In genomic region chr6:139135578-139136545, GRCh38 we compare ENCODE assay signal across 8 cellular contexts. TPM values are rescaled to one million over a fixed set of nuclear protein-coding genes. Genes with fewer than 3 reads are reported as not detected.
DNase-seq lines count a peak whose midpoint lies in the region; ATAC-seq, FAIRE-seq and TF ChIP-seq lines count a peak whose summit lies in the region.

No MANE protein-coding gene starts in this region.

- peak overlapping the region; percentile 74 for H3K4me3 ChIP-seq in GM12864 (ENCODE audit: low read depth, low read length)
- H3K4me3 ChIP-seq in HEK293 (ENCODE audit: low read depth, low read length) = peak overlapping the region; percentile 92
- H3K4me3 ChIP-seq in endothelial cell of umbilical vein (replicated peaks in 1 of 3; ENCODE audit: insufficient read depth in 1 of 3, low read depth in 1 of 3, low read length in 3 of 3) = peak overlapping the region; percentile 53 to 95 (median 86)
- H3K4me3 ChIP-seq in stomach = peak overlapping the region; percentile 64 to 91 (median 80)

- TSS peak; percentile 20 for BruUV-seq in endothelial cell of umbilical vein (replicated peaks; lab: Mats Ljungman, UMichigan)

- no peaks in the 10 kb centered on the region for H3K9me3 ChIP-seq in HEK293 (ENCODE audit: control insufficient read depth, insufficient read depth, low read depth, low read length)
- no peaks in the 10 kb centered on the region for H3K9me3 ChIP-seq in endothelial cell of umbilical vein (replicated peaks; ENCODE audit: control insufficient read depth, insufficient read depth, low read length)
- H3K9me3 ChIP-seq in stomach = no peaks in the 10 kb centered on the region

- peaks cover 36% of the 10 kb centered on the region for H3K36me3 Mint-ChIP-seq in activated CD8-positive, alpha-beta T cell treated with anti-CD3 and anti-CD28 coated beads, Interleukin-2, amount 10 ng/mL, durations not matched to agents 7 days and 5 days (ENCODE audit: low read depth)
- no peaks in the 10 kb centered on the region for H3K36me3 Mint-ChIP-seq in mesothelial cell of epicardium

- peak; percentile 76 for FAIRE-seq in endothelial cell of umbilical vein (lab: Jason Lieb, UNC)

- TF ChIP-seq CTCF in GM12864 (IDR thresholded peaks at IDR 0.05; ENCODE audit: low read depth, low read length, missing control alignments) (no peak), HEK293 (tag by site-specific recombination; IDR thresholded peaks at IDR 0.05) (no peak), endothelial cell of umbilical vein (IDR thresholded peaks at IDR 0.05; ENCODE audit: extremely low read depth in 1 of 2, insufficient read depth in 1 of 2, low read depth in 1 of 2, low read length in 2 of 2) (no peak), mesothelial cell of epicardium (IDR thresholded peaks at IDR 0.05; ENCODE audit: unreplicated experiment) (no peak), stomach (IDR thresholded peaks at IDR 0.05) (no peak)

- peak overlapping the region; percentile 93 for H3K27ac Mint-ChIP-seq in activated CD8-positive, alpha-beta T cell treated with anti-CD3 and anti-CD28 coated beads, Interleukin-2, amount 10 ng/mL, durations not matched to agents 7 days and 5 days
- peak overlapping the region; percentile 80 for H3K27ac Mint-ChIP-seq in mesothelial cell of epicardium

- H3K27me3 ChIP-seq in endothelial cell of umbilical vein (ENCODE audit: control insufficient read depth in 2 of 2, insufficient read depth in 2 of 2, low read length in 2 of 2) (peaks cover 2% of the 10 kb centered on the region in 2 experiments), stomach (no peaks in the 10 kb centered on the region)

- peaks cover 0 to 8% of the 10 kb centered on the region in 2 experiments; a peak in 1 of 3 replicates for H3K36me3 ChIP-seq in HEK293 (ENCODE audit: control insufficient read depth in 2 of 2, insufficient read depth in 1 of 2, low read length in 2 of 2)
- no peaks in the 10 kb centered on the region for H3K36me3 ChIP-seq in endothelial cell of umbilical vein (ENCODE audit: control insufficient read depth in 2 of 2, extremely low read depth in 1 of 2, insufficient read depth in 2 of 2, low read length in 2 of 2)
- no peaks in the 10 kb centered on the region for H3K36me3 ChIP-seq in stomach

- dilution Hi-C loops in endothelial cell of umbilical vein (cut with MboI; ENCODE audit: extremely low pct_ligation_motif_present, low sequenced_read_pairs) = no loop called here

- no peaks in the 10 kb centered on the region for H3K9me3 Mint-ChIP-seq in activated CD8-positive, alpha-beta T cell treated with anti-CD3 and anti-CD28 coated beads, Interleukin-2, amount 10 ng/mL, durations not matched to agents 7 days and 5 days (ENCODE audit: insufficient read depth)
- H3K9me3 Mint-ChIP-seq in mesothelial cell of epicardium = no peaks in the 10 kb centered on the region

- no peaks in the 10 kb centered on the region for H3K27me3 Mint-ChIP-seq in activated CD8-positive, alpha-beta T cell treated with anti-CD3 and anti-CD28 coated beads, Interleukin-2, amount 10 ng/mL, durations not matched to agents 7 days and 5 days (ENCODE audit: low read depth)
- H3K27me3 Mint-ChIP-seq in mesothelial cell of epicardium (ENCODE audit: low read depth) = no peaks in the 10 kb centered on the region

- peaks cover 10% of the 10 kb centered on the region; the same call in 1 of the 2 replicates for H3K4me1 ChIP-seq in HEK293 (ENCODE audit: control insufficient read depth, insufficient read depth, low read length)
- peaks cover 4% of the 10 kb centered on the region for H3K4me1 ChIP-seq in endothelial cell of umbilical vein (ENCODE audit: control insufficient read depth, extremely low read depth, insufficient read depth, low read length)
- peaks cover 0 to 66% (median 41%) of the 10 kb centered on the region in 4 donors for H3K4me1 ChIP-seq in stomach

- no peak for TF ChIP-seq EP300 in stomach (IDR thresholded peaks at IDR 0.05)

- H2AFZ ChIP-seq in endothelial cell of umbilical vein (ENCODE audit: low read depth, low read length) = peak overlapping the region; percentile 92

- H3K27ac ChIP-seq in HEK293 (ENCODE audit: extremely low read depth, low read depth, low read length) (peak overlapping the region; percentile 86; the same call in 1 of the 2 replicates), endothelial cell of umbilical vein (ENCODE audit: insufficient read depth, low read depth, low read length) (peak overlapping the region; percentile 73), stomach (peak overlapping the region; percentile 89 to 99 (median 94))

- peak overlapping the region; percentile 89 for H3K9ac ChIP-seq in endothelial cell of umbilical vein (replicated peaks; ENCODE audit: extremely low read depth, insufficient read depth, low read length)

- POLR2A ChIA-PET in HEK293 (lab: Yijun Ruan, JAX) = no interaction called here
- POLR2A ChIA-PET in activated CD8-positive, alpha-beta T cell treated with anti-CD3 and anti-CD28 coated beads, Interleukin-2, amount 10 ng/mL, durations not matched to agents 7 days and 5 days (lab: Charles Lee) = interaction anchor here (1.9 to 2.7 kb wide), 3 partner anchors 10 to 26 kb away, joined by 11 to 18 read pairs (median 14); no protein-coding TSS in a partner anchor
- POLR2A ChIA-PET in endothelial cell of umbilical vein (lab: Charles Lee) = no interaction called here

- peak overlapping the region; percentile 90 for H3K4me3 Mint-ChIP-seq in activated CD8-positive, alpha-beta T cell treated with anti-CD3 and anti-CD28 coated beads, Interleukin-2, amount 10 ng/mL, durations not matched to agents 7 days and 5 days
- peak overlapping the region; percentile 87 for H3K4me3 Mint-ChIP-seq in mesothelial cell of epicardium

- peak; percentile 42 for ATAC-seq in activated CD8-positive, alpha-beta T cell treated with anti-CD3 and anti-CD28 coated beads, Interleukin-2, amount 10 ng/mL, durations not matched to agents 7 days and 5 days

- TF ChIP-seq POLR2A in endothelial cell of umbilical vein (IDR thresholded peaks at IDR 0.05; ENCODE audit: low read depth, low read length) = no peak
- TF ChIP-seq POLR2A in stomach (IDR thresholded peaks at IDR 0.05) = no peak

- intact Hi-C loops in endothelial cell of umbilical vein (cut with micrococcal nuclease) (loop anchor here (1.0 to 2.0 kb wide), 2 partner anchors 107 to 320 kb away; partner anchors contain the start of gene ABRACL), stomach (cut with DNase I; ENCODE audit: low total_unique reads) (no loop called here)

- H3K79me2 ChIP-seq in endothelial cell of umbilical vein (ENCODE audit: control insufficient read depth, insufficient read depth, low read length) = peaks cover 22% of the 10 kb centered on the region

- CTCF ChIA-PET in HEK293 (lab: Yijun Ruan, JAX) (no interaction called here), endothelial cell of umbilical vein (lab: Charles Lee) (no interaction called here)
- CTCF ChIA-PET in activated CD8-positive, alpha-beta T cell treated with anti-CD3 and anti-CD28 coated beads, Interleukin-2, amount 10 ng/mL, durations not matched to agents 7 days and 5 days (lab: Charles Lee) = interaction anchor here (0.8 to 5.3 kb wide), 4 partner anchors 11 to 234 kb away, joined by 4 to 43 read pairs (median 20); no protein-coding TSS in a partner anchor

- peak overlapping the region; percentile 98 for H3K4me2 ChIP-seq in endothelial cell of umbilical vein (ENCODE audit: insufficient read depth, low read length)

- no peaks in the 10 kb centered on the region for H3K9me1 ChIP-seq in endothelial cell of umbilical vein (replicated peaks; ENCODE audit: control insufficient read depth, extremely low read depth, insufficient read depth, low read length)

- DNase-seq in GM12864 (ENCODE audit: low read depth) (no peak), NAMALWA (ENCODE audit: low spot score) (peak; percentile 69), endothelial cell of umbilical vein (ENCODE audit: low read depth, low spot score) (peak; percentile 55), mesothelial cell of epicardium (ENCODE audit: low spot score in 2 of 2, unreplicated experiment in 2 of 2) (peak; percentile 24 to 61), stomach (peak; percentile 72), NCI-H1436 (lab: John Stamatoyannopoulos, UW) (no peak)
- DNase-seq in activated CD8-positive, alpha-beta T cell treated with anti-CD3 and anti-CD28 coated beads, Interleukin-2, amount 10 ng/mL, durations not matched to agents 7 days and 5 days = peak; percentile 71

- no peaks in the 10 kb centered on the region for H4K20me1 ChIP-seq in endothelial cell of umbilical vein (replicated peaks; ENCODE audit: control insufficient read depth, extremely low read depth, insufficient read depth, low read length)

- WGBS in stomach, 5 donors = 0 to 1% (median 0%) methylated on average over 42 to 76 of the region's 76 CpGs

- H3K4me1 Mint-ChIP-seq in activated CD8-positive, alpha-beta T cell treated with anti-CD3 and anti-CD28 coated beads, Interleukin-2, amount 10 ng/mL, durations not matched to agents 7 days and 5 days (ENCODE audit: low read depth) = peaks cover 75% of the 10 kb centered on the region
- peaks cover 25% of the 10 kb centered on the region for H3K4me1 Mint-ChIP-seq in mesothelial cell of epicardium

TF ChIP-seq in endothelial cell of umbilical vein, 7 proteins besides CTCF, POLR2A, EP300 and RAD21:
- TF ChIP-seq GATA2 (IDR thresholded peaks at IDR 0.05; ENCODE audit: insufficient read depth, insufficient read length, low read depth, low read length) (no peak), MYC (IDR thresholded peaks at IDR 0.05; ENCODE audit: low read depth, low read length) (no peak), POLR2AphosphoS5 (IDR thresholded peaks at IDR 0.05; ENCODE audit: insufficient read depth, low read depth, low read length) (peak; percentile 27)

RNA-seq across cellular contexts. Expression of gene HECA, which starts 1.0 kb away (rescaled TPM):
- 10 to 100 TPM; 33.9 to 34.4 TPM for total RNA-seq in activated CD8-positive, alpha-beta T cell treated with anti-CD3 and anti-CD28 coated beads, Interleukin-2, amount 10 ng/mL, durations not matched to agents 7 days and 5 days
- total RNA-seq in endothelial cell of umbilical vein (16.7 and 18.2 TPM in 2 replicates), mesothelial cell of epicardium (25.9 to 28.5 TPM (median 27.5 TPM) in 3 replicates), stomach (10 to 100 TPM; 24.5 to 52.1 (median 37.7) TPM)
- polyA plus RNA-seq in endothelial cell of umbilical vein (4.1 and 5.8 TPM in 2 replicates), stomach (10 to 100 TPM in 1 of 3 donors, 1 to 10 TPM in 2; 7.6 to 12.8 (median 8.3) TPM)
- 6.4 and 6.8 TPM in 2 replicates for polyA plus RNA-seq in endothelial cell of umbilical vein (2011; cell fraction: cytosol; rRNA removed)
- 4.5 and 6.3 TPM in 2 replicates for polyA plus RNA-seq in endothelial cell of umbilical vein (2011; cell fraction: nucleus; rRNA removed)
- 7.4 and 9.6 TPM in 2 replicates for polyA plus RNA-seq in endothelial cell of umbilical vein (2012)
- 17.6 and 18.1 TPM in 2 replicates for polyA minus RNA-seq in endothelial cell of umbilical vein
- polyA minus RNA-seq in endothelial cell of umbilical vein (2011; cell fraction: cytosol; rRNA and poly(A)+ RNA removed) = 8.0 TPM
- polyA minus RNA-seq in endothelial cell of umbilical vein (2011; cell fraction: nucleus; rRNA and poly(A)+ RNA removed) = 10.7 and 12.3 TPM in 2 replicates

Comparison
In these comparisons a context has a peak if more than half of its experiments do, and no peak if none do; other contexts are left out.
1. DNase-seq: peak in NAMALWA (single experiment), activated CD8-positive, alpha-beta T cell treated with anti-CD3 and anti-CD28 coated beads, Interleukin-2, amount 10 ng/mL, durations not matched to agents 7 days and 5 days (single experiment), endothelial cell of umbilical vein (single experiment), mesothelial cell of epicardium (2 of 2) and stomach (single experiment); none in GM12864 (single experiment) and NCI-H1436 (single experiment).
2. Peak in every context shown above with its lines, with median percentiles within 50 percentile points of each other: H3K4me3 ChIP-seq and H3K27ac ChIP-seq.